In genomic region chr11:85028329-85029101, GRCh38 we compare ENCODE assay signal across 24 cellular contexts.
DNase-seq lines count a peak whose midpoint lies in the region; ATAC-seq and TF ChIP-seq lines count a peak whose summit lies in the region.
"Had no signal": no experiment of that assay in that cellular context is flagged by ENCODE, and none has a peak within 500 bp of the region (broad histone marks: within the 10 kb centered on the region; RNA-seq: fewer than 3 reads in every experiment).

No MANE protein-coding gene starts in this region.

- no peaks in the 10 kb centered on the region for H3K36me3 Mint-ChIP-seq in Caco-2 (ENCODE audit: insufficient read depth, unreplicated experiment)
- no peaks in the 10 kb centered on the region for H3K36me3 Mint-ChIP-seq in WTC11
- no peaks in the 10 kb centered on the region for H3K36me3 Mint-ChIP-seq in neural progenitor cell

- no peak overlapping the region for H2AFZ ChIP-seq in neural progenitor cell (replicated peaks)

- TF ChIP-seq CTCF in Caco-2 (IDR thresholded peaks at IDR 0.05; ENCODE audit: insufficient read depth in 1 of 2, low read depth in 1 of 2, low read length in 1 of 2, severe bottlenecking in 1 of 2, unreplicated experiment in 1 of 2), result no peak
- no peak for TF ChIP-seq CTCF in WTC11 (IDR thresholded peaks at IDR 0.05)
- TF ChIP-seq CTCF in neural progenitor cell (IDR thresholded peaks at IDR 0.05), result no peak

- BruUV-seq in Caco-2 (replicated peaks; lab: Mats Ljungman, UMichigan), result no TSS peak

- no peaks in the 10 kb centered on the region for H3K27me3 ChIP-seq in Caco-2 (replicated peaks; ENCODE audit: control insufficient read depth, insufficient read depth, low read length)
- no peaks in the 10 kb centered on the region for H3K27me3 ChIP-seq in neural progenitor cell
- H3K27me3 ChIP-seq: SJSA1 had no signal

- POLR2A ChIA-PET in Caco-2 (lab: Charles Lee), result no interaction called here
- POLR2A ChIA-PET in WTC11 (lab: Charles Lee), result interaction anchor here (0.6 kb wide), 1 partner anchor 858 kb away, joined by 4 read pairs; no protein-coding TSS in a partner anchor

- H3K9me3 Mint-ChIP-seq in Caco-2 (ENCODE audit: unreplicated experiment), result no peaks in the 10 kb centered on the region
- H3K9me3 Mint-ChIP-seq in WTC11, result no peaks in the 10 kb centered on the region
- no peaks in the 10 kb centered on the region for H3K9me3 Mint-ChIP-seq in neural progenitor cell
- H3K9me3 Mint-ChIP-seq: CD4-positive, alpha-beta T cell had no signal

- H3K4me2 ChIP-seq in neural progenitor cell, result no peak overlapping the region

- H3K4me1 Mint-ChIP-seq in Caco-2 (ENCODE audit: low read depth, unreplicated experiment), result no peaks in the 10 kb centered on the region
- H3K4me1 Mint-ChIP-seq in WTC11, result peaks cover 10% of the 10 kb centered on the region
- H3K4me1 Mint-ChIP-seq in neural progenitor cell, result no peaks in the 10 kb centered on the region

- H3K9me3 ChIP-seq in Caco-2, result no peaks in the 10 kb centered on the region
- no peaks in the 10 kb centered on the region for H3K9me3 ChIP-seq in neural progenitor cell (ENCODE audit: low read depth)
- H3K9me3 ChIP-seq: SJSA1 had no signal

- H3K36me3 ChIP-seq in Caco-2 (ENCODE audit: control insufficient read depth, insufficient read depth, low read length) (no peaks in the 10 kb centered on the region), neural progenitor cell (no peaks in the 10 kb centered on the region)
- H3K36me3 ChIP-seq: SJSA1 had no signal

- H3K4me1 ChIP-seq in Caco-2 (no peaks in the 10 kb centered on the region), neural progenitor cell (peaks cover 5% of the 10 kb centered on the region)
- H3K4me1 ChIP-seq: SJSA1 had no signal

- H3F3A ChIP-seq in neural progenitor cell (ENCODE audit: low read depth), result no peaks in the 10 kb centered on the region

- H3K4me3 Mint-ChIP-seq in Caco-2 (ENCODE audit: unreplicated experiment), result no peak overlapping the region
- no peak overlapping the region for H3K4me3 Mint-ChIP-seq in WTC11
- H3K4me3 Mint-ChIP-seq in neural progenitor cell, result no peak overlapping the region
- H3K4me3 Mint-ChIP-seq: CD4-positive, alpha-beta T cell; HFFc6 had no signal

- ATAC-seq in WTC11 (peak; percentile 51), GM21381 (IDR thresholded peaks at IDR 0.05; ENCODE audit: unreplicated experiment) (no peak)
- ATAC-seq: GM12878 had no signal

- no peaks in the 10 kb centered on the region for H3K27me3 Mint-ChIP-seq in Caco-2 (ENCODE audit: insufficient read depth, unreplicated experiment)
- no peaks in the 10 kb centered on the region for H3K27me3 Mint-ChIP-seq in WTC11 (ENCODE audit: low read depth)
- H3K27me3 Mint-ChIP-seq in neural progenitor cell (ENCODE audit: insufficient read depth, low read depth), result no peaks in the 10 kb centered on the region
- H3K27me3 Mint-ChIP-seq: CD4-positive, alpha-beta T cell had no signal

- H3K27ac Mint-ChIP-seq in Caco-2 (ENCODE audit: unreplicated experiment) (peak overlapping the region; percentile 55), WTC11 (no peak overlapping the region), neural progenitor cell (peak overlapping the region; percentile 33)
- H3K27ac Mint-ChIP-seq: CD4-positive, alpha-beta T cell; HFFc6 had no signal

- no peaks in the 10 kb centered on the region for H3K79me2 ChIP-seq in neural progenitor cell (ENCODE audit: low read depth)

- H3K9ac ChIP-seq in neural progenitor cell, result no peak overlapping the region

- intact Hi-C loops in Caco-2 (cut with micrococcal nuclease; ENCODE audit: unreplicated experiment), result no loop called here

- in situ Hi-C loops in G401 (cut with HindIII; ENCODE audit: low sequenced_read_pairs), result no loop called here

- no peak overlapping the region for H3K27ac ChIP-seq in neural progenitor cell
- H3K27ac ChIP-seq: HL-60, RWPE1, SJSA1 had no signal

- CTCF ChIA-PET in Caco-2 (lab: Charles Lee), result no interaction called here
- CTCF ChIA-PET in WTC11 (lab: Charles Lee), result interaction anchor here (1.0 kb wide), 1 partner anchor 248 kb away, joined by 3 read pairs; no protein-coding TSS in a partner anchor

- DNase-seq in activated gamma-delta T cell (lab: John Stamatoyannopoulos, UW) (peak; percentile 10), activated gamma-delta T cell treated with Interleukin-2 at 50 U/mL for 16 hours (no peak), Caco-2 (no peak), WTC11 (ENCODE audit: low spot score) (no peak), neural progenitor cell (ENCODE audit: low spot score) (no peak), G401 (ENCODE audit: low spot score) (no peak), NCI-H2196 (lab: John Stamatoyannopoulos, UW; ENCODE audit: unreplicated experiment) (no peak)
- DNase-seq: CD4-positive, alpha-beta T cell; COR-L47; DMS 273 treated with DMSO at 0.1 percent for 48 hours; DMS79 treated with DMSO at 0.1 percent for 48 hours; HFFc6; KG1; NCI-H1092 treated with DMSO at 0.1 percent for 48 hours; NCI-H1436 treated with DMSO at 0.1 percent for 48 hours; NCI-H1930; NCI-H2227 treated with DMSO at 0.1 percent for 48 hours; NCI-H510A; NK-92 treated with Interleukin-12 subunit alpha and Interleukin-12 subunit beta, amount 100 ng/mL, for 24 hours had no signal

- no peaks in the 10 kb centered on the region for H4K20me1 ChIP-seq in neural progenitor cell (ENCODE audit: low read depth)

- no peak overlapping the region for H3K4me3 ChIP-seq in Caco-2 (ENCODE audit: low read depth, low read length)
- no peak overlapping the region for H3K4me3 ChIP-seq in neural progenitor cell
- H3K4me3 ChIP-seq: GM12878, SJSA1 had no signal

TF ChIP-seq in WTC11, 78 proteins besides CTCF, POLR2A, EP300 and RAD21 (continues in another document):
- TF ChIP-seq, protein P1, sequence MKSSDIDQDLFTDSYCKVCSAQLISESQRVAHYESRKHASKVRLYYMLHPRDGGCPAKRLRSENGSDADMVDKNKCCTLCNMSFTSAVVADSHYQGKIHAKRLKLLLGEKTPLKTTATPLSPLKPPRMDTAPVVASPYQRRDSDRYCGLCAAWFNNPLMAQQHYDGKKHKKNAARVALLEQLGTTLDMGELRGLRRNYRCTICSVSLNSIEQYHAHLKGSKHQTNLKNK (CRISPR knock-in tag; IDR thresholded peaks at IDR 0.05), result no peak
- TF ChIP-seq TEAD1 (CRISPR knock-in tag; IDR thresholded peaks at IDR 0.05), result no peak
- no peak for TF ChIP-seq MLX (CRISPR knock-in tag; IDR thresholded peaks at IDR 0.05)
- TF ChIP-seq RELA (CRISPR knock-in tag; IDR thresholded peaks at IDR 0.05; ENCODE audit: borderline replicate concordance), result no peak
- no peak for TF ChIP-seq ZNF138 (CRISPR knock-in tag; conservative IDR thresholded peaks at IDR 0.05)
- no peak for TF ChIP-seq OVOL2 (CRISPR knock-in tag; IDR thresholded peaks at IDR 0.05; ENCODE audit: borderline replicate concordance)
- no peak for TF ChIP-seq TEAD4 (CRISPR knock-in tag; IDR thresholded peaks at IDR 0.05)
- no peak for TF ChIP-seq EMX1 (CRISPR knock-in tag; IDR thresholded peaks at IDR 0.05)
- TF ChIP-seq ZNF425 (CRISPR knock-in tag; conservative IDR thresholded peaks at IDR 0.05), result no peak
- TF ChIP-seq JUN (CRISPR knock-in tag; IDR thresholded peaks at IDR 0.05), result no peak
- TF ChIP-seq SMAD4 (CRISPR knock-in tag; IDR thresholded peaks at IDR 0.05), result no peak
- TF ChIP-seq ATF6 (CRISPR knock-in tag; IDR thresholded peaks at IDR 0.05), result no peak
- TF ChIP-seq ESRRA (CRISPR knock-in tag; IDR thresholded peaks at IDR 0.05; ENCODE audit: borderline replicate concordance), result no peak
- no peak for TF ChIP-seq SOX15 (CRISPR knock-in tag; IDR thresholded peaks at IDR 0.05)
- TF ChIP-seq ZNF263 (CRISPR knock-in tag; IDR thresholded peaks at IDR 0.05; ENCODE audit: low read depth), result no peak
